In the genomic region with DNA sequence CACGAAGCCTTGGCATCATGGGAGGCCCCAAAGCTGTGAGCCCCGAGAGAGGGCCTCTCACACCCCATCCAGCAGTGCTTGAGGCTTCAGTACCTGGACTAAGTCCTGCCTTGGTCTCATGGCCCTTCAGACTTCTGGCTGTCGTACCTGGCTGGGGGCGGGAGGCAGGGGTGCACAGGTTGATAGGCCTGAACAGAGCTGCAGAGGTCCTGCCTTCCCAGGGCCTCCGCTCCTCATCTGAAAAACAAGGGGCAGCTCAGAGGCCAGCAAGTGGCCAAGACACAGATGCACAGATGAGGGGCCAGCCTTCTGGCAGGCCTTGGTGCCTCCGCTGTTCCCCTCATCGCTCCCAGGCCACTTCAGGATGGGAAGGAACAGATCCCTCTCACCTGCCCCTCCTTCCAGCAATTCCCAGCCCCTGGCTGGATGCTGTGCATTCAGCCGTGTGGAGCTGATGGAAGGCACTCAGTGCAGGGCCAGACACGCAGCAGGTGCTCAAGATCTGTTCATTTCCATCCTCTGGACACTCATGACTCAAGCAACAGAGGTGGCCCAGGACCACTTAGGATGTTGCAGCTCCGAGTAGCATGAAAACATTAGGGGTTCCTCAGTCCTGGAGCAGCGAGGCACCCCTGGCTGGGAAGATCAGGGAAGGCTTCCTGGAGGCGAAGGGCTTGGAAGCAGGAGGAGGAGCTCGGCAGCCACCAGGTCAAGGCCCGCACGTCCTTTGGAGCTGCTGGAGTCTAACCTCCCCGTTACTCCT, we compare ENCODE assay signal across 1 cellular context.
TF ChIP-seq lines count a peak whose summit lies in the region.

No MANE protein-coding gene starts in this region.

TF ChIP-seq in SK-N-SH, 30 proteins besides CTCF, POLR2A, EP300 and RAD21 (continued from another document):
- no peak for TF ChIP-seq FOXJ3 (CRISPR knock-in tag; IDR thresholded peaks at IDR 0.05)
- no peak for TF ChIP-seq PBX3 (IDR thresholded peaks at IDR 0.05)
- TF ChIP-seq FOSL2 (IDR thresholded peaks at IDR 0.05; ENCODE audit: borderline replicate concordance, low read depth) = no peak
- no peak for TF ChIP-seq SIN3A (IDR thresholded peaks at IDR 0.05; ENCODE audit: borderline replicate concordance, low read depth, low read length)
- TF ChIP-seq IRF3 (IDR thresholded peaks at IDR 0.05; ENCODE audit: low read depth, low read length) = no peak
- no peak for TF ChIP-seq POLR2AphosphoS5 (IDR thresholded peaks at IDR 0.05; ENCODE audit: low read depth, low read length)
- TF ChIP-seq FOXM1 (IDR thresholded peaks at IDR 0.05; ENCODE audit: low read depth) = no peak
- TF ChIP-seq NFIC (IDR thresholded peaks at IDR 0.05; ENCODE audit: borderline replicate concordance) = no peak
- TF ChIP-seq GATA2 (CRISPR knock-in tag; IDR thresholded peaks at IDR 0.05) = no peak
- TF ChIP-seq SMC3 (IDR thresholded peaks at IDR 0.05; ENCODE audit: low read depth, low read length) = no peak
- TF ChIP-seq REST (IDR thresholded peaks at IDR 0.05; ENCODE audit: low read depth, low read length) = no peak
- no peak for TF ChIP-seq TEAD4 (IDR thresholded peaks at IDR 0.05; ENCODE audit: borderline replicate concordance, insufficient read depth)
- no peak for TF ChIP-seq YY1 (IDR thresholded peaks at IDR 0.05; ENCODE audit: low read depth)
- no peak for TF ChIP-seq JUND (IDR thresholded peaks at IDR 0.05)
